Comparison of ENCODE assay signal across 2 cellular contexts in the genomic region with DNA sequence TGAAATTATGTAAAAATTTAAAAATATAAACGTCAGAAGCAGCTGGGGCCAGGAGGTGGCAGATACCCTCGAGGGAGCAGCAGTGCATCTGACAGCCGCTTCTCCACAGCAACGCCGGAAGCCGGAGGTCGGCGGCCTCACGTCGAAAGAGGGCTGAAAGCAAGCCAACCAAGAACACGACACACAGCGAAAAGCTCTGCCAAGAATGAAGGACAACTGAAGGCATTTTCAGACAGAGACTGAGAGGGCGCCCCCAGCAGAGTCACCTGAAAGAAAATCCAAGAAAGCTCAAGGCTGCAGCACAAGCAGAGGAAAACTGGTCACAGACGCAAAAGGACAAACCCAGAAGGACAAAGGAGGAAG.
TF ChIP-seq lines count a peak whose summit lies in the region.

No MANE protein-coding gene starts in this region.

TF ChIP-seq in liver, 16 proteins besides CTCF, POLR2A, EP300 and RAD21:
- TF ChIP-seq NR2F2 (IDR thresholded peaks at IDR 0.05) (peak; percentile 33), FOXA2 (IDR thresholded peaks at IDR 0.05) (no peak)
TF ChIP-seq in liver: peak in this region for 1.

TF ChIP-seq in HepG2, 621 proteins besides CTCF, POLR2A, EP300 and RAD21:
- TF ChIP-seq CREM (IDR thresholded peaks at IDR 0.05) (no peak), CREM (CRISPR knock-in tag; IDR thresholded peaks at IDR 0.05) (no peak), SOX13 (IDR thresholded peaks at IDR 0.05) (no peak), SOX13 (CRISPR knock-in tag; conservative IDR thresholded peaks at IDR 0.05 in 1 of 2, IDR thresholded peaks at IDR 0.05 in 1 of 2) (no peak), SNRNP70 (IDR thresholded peaks at IDR 0.05; ENCODE audit: low read depth, low read length) (no peak)
